Comparison of ENCODE assay signal across 20 cellular contexts in genomic region chr13:40588101-40588500, GRCh38.
A peak's percentile ranks its signal among the peaks of the same experiment; 100 is the strongest.
DNase-seq lines count a peak whose midpoint lies in the region; ATAC-seq, FAIRE-seq and TF ChIP-seq lines count a peak whose summit lies in the region.
"Had no signal": no experiment of that assay in that cellular context is flagged by ENCODE, and none has a peak within 500 bp of the region (broad histone marks: within the 10 kb centered on the region; RNA-seq: fewer than 3 reads in every experiment).

No MANE protein-coding gene starts in this region.

- peak overlapping the region; percentile 90 for H3K27ac ChIP-seq in OCI-LY1 (ENCODE audit: low read depth, low read length, poor library complexity, severe bottlenecking)
- H3K27ac ChIP-seq in endothelial cell of umbilical vein (ENCODE audit: insufficient read depth, low read depth, low read length), result peak overlapping the region; percentile 87
- H3K27ac ChIP-seq in gastrocnemius medialis, result peak overlapping the region; percentile 83 to 89 (median 86)
- H3K27ac ChIP-seq: 22Rv1, VCaP had no signal

- no peak for TF ChIP-seq CTCF in OCI-LY1 (IDR thresholded peaks at IDR 0.05; ENCODE audit: low read length)
- TF ChIP-seq CTCF in endothelial cell of umbilical vein (IDR thresholded peaks at IDR 0.05; ENCODE audit: extremely low read depth in 1 of 2, insufficient read depth in 1 of 2, low read depth in 1 of 2, low read length in 2 of 2), result no peak
- TF ChIP-seq CTCF in gastrocnemius medialis (IDR thresholded peaks at IDR 0.05 in 4 of 5, conservative IDR thresholded peaks at IDR 0.05 in 1 of 5), result no peak

- no peak overlapping the region for H2AFZ ChIP-seq in OCI-LY1 (ENCODE audit: low read length)
- H2AFZ ChIP-seq in endothelial cell of umbilical vein (ENCODE audit: low read depth, low read length), result no peak overlapping the region

- TF ChIP-seq POLR2A in endothelial cell of umbilical vein (IDR thresholded peaks at IDR 0.05; ENCODE audit: low read depth, low read length) (no peak), gastrocnemius medialis (IDR thresholded peaks at IDR 0.05) (no peak)

- H3K4me2 ChIP-seq in OCI-LY1 (ENCODE audit: low read length) (peak overlapping the region; percentile 68), endothelial cell of umbilical vein (ENCODE audit: insufficient read depth, low read length) (no peak overlapping the region)

- peaks cover 19% of the 10 kb centered on the region for H3K36me3 ChIP-seq in OCI-LY1 (ENCODE audit: insufficient read depth, low read length)
- H3K36me3 ChIP-seq in endothelial cell of umbilical vein (ENCODE audit: control insufficient read depth in 2 of 2, extremely low read depth in 1 of 2, insufficient read depth in 2 of 2, low read length in 2 of 2), result no peaks in the 10 kb centered on the region
- H3K36me3 ChIP-seq in gastrocnemius medialis, result no peaks in the 10 kb centered on the region
- H3K36me3 ChIP-seq: Peyer's patch had no signal

- H3K9me2 ChIP-seq in OCI-LY1 (ENCODE audit: low read depth, low read length), result no peaks in the 10 kb centered on the region

- CTCF ChIA-PET in endothelial cell of umbilical vein (lab: Charles Lee), result no interaction called here

- peaks cover 73% of the 10 kb centered on the region for H3K4me1 ChIP-seq in OCI-LY1 (ENCODE audit: insufficient read depth, low read length, severe bottlenecking)
- peaks cover 71% of the 10 kb centered on the region for H3K4me1 ChIP-seq in endothelial cell of umbilical vein (ENCODE audit: control insufficient read depth, extremely low read depth, insufficient read depth, low read length)
- peaks cover 79 to 84% of the 10 kb centered on the region in 2 donors for H3K4me1 ChIP-seq in gastrocnemius medialis

- H3K4me3 ChIP-seq in OCI-LY1 (ENCODE audit: low read depth, low read length, poor library complexity, severe bottlenecking) (peak overlapping the region; percentile 9), endothelial cell of umbilical vein (replicated peaks in 1 of 3; ENCODE audit: insufficient read depth in 1 of 3, low read depth in 1 of 3, low read length in 3 of 3) (no peak overlapping the region), gastrocnemius medialis (peak overlapping the region in 2 of 4 donors; percentile 6 to 26)
- H3K4me3 ChIP-seq: body of pancreas, Peyer's patch had no signal

- H3K9ac ChIP-seq in OCI-LY1 (ENCODE audit: low read length) (peak overlapping the region; percentile 29; the same call in 1 of the 2 replicates), endothelial cell of umbilical vein (replicated peaks; ENCODE audit: extremely low read depth, insufficient read depth, low read length) (no peak overlapping the region)

- dilution Hi-C loops in endothelial cell of umbilical vein (cut with MboI; ENCODE audit: extremely low pct_ligation_motif_present, low sequenced_read_pairs), result no loop called here

- intact Hi-C loops in endothelial cell of umbilical vein (cut with micrococcal nuclease) (loop anchor here (5.0 kb wide), 3 partner anchors 276 to 811 kb away; no protein-coding TSS in a partner anchor), gastrocnemius medialis (cut with DNase I; ENCODE audit: low total_unique reads) (loop anchor here (2.0 kb wide), 1 partner anchor 243 kb away; no protein-coding TSS in a partner anchor)

- ATAC-seq in gastrocnemius medialis, result no peak
- ATAC-seq: body of pancreas had no signal

- in situ Hi-C loops in gastrocnemius medialis (cut with MboI; ENCODE audit: low sequenced_read_pairs in 4 of 4), result no loop called here

- POLR2A ChIA-PET in endothelial cell of umbilical vein (lab: Charles Lee), result no interaction called here

- DNase-seq in NCI-H82 treated with DMSO at 0.1 percent for 48 hours (lab: John Stamatoyannopoulos, UW; ENCODE audit: unreplicated experiment), result peak; percentile 20
- no peak for DNase-seq in NCI-H82 (lab: John Stamatoyannopoulos, UW)
- no peak for DNase-seq in endothelial cell of umbilical vein (ENCODE audit: low read depth, low spot score)
- DNase-seq in gastrocnemius medialis, result no peak
- DNase-seq in COLO668 (lab: John Stamatoyannopoulos, UW; ENCODE audit: unreplicated experiment), result no peak
- DNase-seq in NCI-H1417 treated with DMSO at 0.1 percent for 48 hours (lab: John Stamatoyannopoulos, UW), result no peak
- DNase-seq in RCC 7860 (ENCODE audit: low spot score), result no peak
- DNase-seq: activated naive CD4-positive, alpha-beta T cell treated with Interleukin-2 at 50 U/mL for 16 hours; body of pancreas; CD8-positive, alpha-beta memory T cell; cortex of kidney; EL; islet precursor cell; KBM-7; NCI-H1092; Peyer's patch; stimulated activated CD4-positive, alpha-beta T cell treated with anti-CD3 and anti-CD28 coated beads, Interleukin-4, amount 100 ng/mL, for 4 hours had no signal

- BruUV-seq in endothelial cell of umbilical vein (replicated peaks; lab: Mats Ljungman, UMichigan), result no TSS peak

- H3K9me1 ChIP-seq in endothelial cell of umbilical vein (replicated peaks; ENCODE audit: control insufficient read depth, extremely low read depth, insufficient read depth, low read length), result no peaks in the 10 kb centered on the region

- H3K9me3 ChIP-seq in OCI-LY1 (ENCODE audit: low read length), result 0 out of 2 replicates have a peak, but pooled peaks cover 1% of the 10 kb centered on the region
- no peaks in the 10 kb centered on the region for H3K9me3 ChIP-seq in endothelial cell of umbilical vein (replicated peaks; ENCODE audit: control insufficient read depth, insufficient read depth, low read length)
- no peaks in the 10 kb centered on the region for H3K9me3 ChIP-seq in gastrocnemius medialis
- H3K9me3 ChIP-seq: body of pancreas, Peyer's patch had no signal

- H4K20me1 ChIP-seq in OCI-LY1 (ENCODE audit: insufficient read depth, low read length), result no peaks in the 10 kb centered on the region
- no peaks in the 10 kb centered on the region for H4K20me1 ChIP-seq in endothelial cell of umbilical vein (replicated peaks; ENCODE audit: control insufficient read depth, extremely low read depth, insufficient read depth, low read length)

- H3F3A ChIP-seq in OCI-LY1 (ENCODE audit: insufficient read depth, low read length), result peaks cover 4% of the 10 kb centered on the region; the same call in 1 of the 2 replicates

- FAIRE-seq in endothelial cell of umbilical vein (lab: Jason Lieb, UNC), result no peak
- no peak for FAIRE-seq in RCC 7860 (lab: Jason Lieb, UNC)

- H3K79me2 ChIP-seq in OCI-LY1 (ENCODE audit: insufficient read depth, low read length), result peaks cover 98% of the 10 kb centered on the region
- H3K79me2 ChIP-seq in endothelial cell of umbilical vein (ENCODE audit: control insufficient read depth, insufficient read depth, low read length), result peaks cover 84% of the 10 kb centered on the region

- H3K27me3 ChIP-seq in OCI-LY1 (ENCODE audit: insufficient read depth, low read length) (no peaks in the 10 kb centered on the region), endothelial cell of umbilical vein (ENCODE audit: control insufficient read depth in 2 of 2, insufficient read depth in 2 of 2, low read length in 2 of 2) (no peaks in the 10 kb centered on the region), gastrocnemius medialis (no peaks in the 10 kb centered on the region)
- H3K27me3 ChIP-seq: body of pancreas, Peyer's patch had no signal

TF ChIP-seq in endothelial cell of umbilical vein, 7 proteins besides CTCF, POLR2A, EP300 and RAD21:
- TF ChIP-seq MAX (IDR thresholded peaks at IDR 0.05; ENCODE audit: insufficient read depth, insufficient read length) (no peak), EZH2 (IDR thresholded peaks at IDR 0.05; ENCODE audit: borderline replicate concordance, low read depth, low read length, severe bottlenecking) (no peak), FOS (IDR thresholded peaks at IDR 0.05; ENCODE audit: borderline replicate concordance, insufficient read depth, low read length) (no peak), JUN (IDR thresholded peaks at IDR 0.05; ENCODE audit: borderline replicate concordance, insufficient read depth, insufficient read length, low read depth) (no peak), MYC (IDR thresholded peaks at IDR 0.05; ENCODE audit: low read depth, low read length) (no peak), POLR2AphosphoS5 (IDR thresholded peaks at IDR 0.05; ENCODE audit: insufficient read depth, low read depth, low read length) (no peak), GATA2 (IDR thresholded peaks at IDR 0.05; ENCODE audit: insufficient read depth, insufficient read length, low read depth, low read length) (no peak)
